Comparison of ENCODE assay signal across 8 cellular contexts in genomic region chr1:224114787-224115175, GRCh38. TPM values are rescaled to one million over a fixed set of nuclear protein-coding genes. Genes with fewer than 3 reads are reported as not detected.
DNase-seq lines count a peak whose midpoint lies in the region; ATAC-seq, FAIRE-seq and TF ChIP-seq lines count a peak whose summit lies in the region.

No MANE protein-coding gene starts in this region.

- peak overlapping the region; percentile 92 for H3K4me3 ChIP-seq in MM.1S (ENCODE audit: low read length)
- peak overlapping the region; percentile 95 for H3K4me3 ChIP-seq in mucosa of stomach (ENCODE audit: low read length)

- TF ChIP-seq CTCF in MM.1S (IDR thresholded peaks at IDR 0.05; ENCODE audit: low read length): no peak

- H4K20me1 ChIP-seq in MM.1S (ENCODE audit: insufficient read depth, low read length): peaks cover 6% of the 10 kb centered on the region; the same call in 1 of the 2 replicates

- H3K9me3 ChIP-seq in ES-I3 (ENCODE audit: control insufficient read depth, insufficient read depth, low read length) (no peaks in the 10 kb centered on the region), MM.1S (replicated peaks; ENCODE audit: insufficient read depth, low read length) (no peaks in the 10 kb centered on the region), mucosa of stomach (ENCODE audit: control insufficient read depth, low read length) (no peaks in the 10 kb centered on the region)

- H2AFZ ChIP-seq in MM.1S (ENCODE audit: low read length): peak overlapping the region; percentile 71

- H3K9me2 ChIP-seq in MM.1S (replicated peaks; ENCODE audit: insufficient read depth, low read length): no peaks in the 10 kb centered on the region

- peaks cover 66% of the 10 kb centered on the region for H3K79me2 ChIP-seq in MM.1S (ENCODE audit: low read length)

- H3K27ac ChIP-seq in MM.1S (ENCODE audit: low read length): peak overlapping the region; percentile 64; the same call in 1 of the 2 replicates

- ATAC-seq in GM21390 (IDR thresholded peaks at IDR 0.05; ENCODE audit: unreplicated experiment): no peak

- FAIRE-seq in frontal cortex (lab: Jason Lieb, UNC): no peak

- peaks cover 18% of the 10 kb centered on the region for H3F3A ChIP-seq in MM.1S (ENCODE audit: insufficient read depth, low read length)

- peak overlapping the region; percentile 75 for H3K4me2 ChIP-seq in MM.1S (ENCODE audit: low read depth, low read length)

- no peaks in the 10 kb centered on the region for H3K36me3 ChIP-seq in ES-I3 (ENCODE audit: insufficient read depth, low read length)
- no peaks in the 10 kb centered on the region for H3K36me3 ChIP-seq in MM.1S (replicated peaks; ENCODE audit: insufficient read depth, low read length)
- H3K36me3 ChIP-seq in mucosa of stomach (ENCODE audit: control insufficient read depth, insufficient read depth, low read length): no peaks in the 10 kb centered on the region

- H3K27me3 ChIP-seq in MM.1S (replicated peaks; ENCODE audit: insufficient read depth, low read length) (no peaks in the 10 kb centered on the region), mucosa of stomach (ENCODE audit: control insufficient read depth, insufficient read depth, low read length) (no peaks in the 10 kb centered on the region)

- H3K9ac ChIP-seq in ES-I3 (ENCODE audit: low read depth, low read length): peak overlapping the region; percentile 97
- peak overlapping the region; percentile 89 for H3K9ac ChIP-seq in MM.1S (ENCODE audit: low read length)
- H3K9ac ChIP-seq in mucosa of stomach (ENCODE audit: low read length): peak overlapping the region; percentile 97

- H3K4me1 ChIP-seq in ES-I3 (ENCODE audit: insufficient read depth, low read length) (no peaks in the 10 kb centered on the region), MM.1S (ENCODE audit: low read length) (peaks cover 14% of the 10 kb centered on the region; the same call in 1 of the 2 replicates), mucosa of stomach (ENCODE audit: control insufficient read depth, insufficient read depth, low read length) (peaks cover 6% of the 10 kb centered on the region)

- no peak for DNase-seq in MM.1S
- DNase-seq in dermis blood vessel endothelial cell: peak; percentile 39
- no peak for DNase-seq in NOMO-1 treated with dmso at 0.1 percent for 144 hours (lab: John Stamatoyannopoulos, UW; ENCODE audit: unreplicated experiment)
- DNase-seq in activated CD4-positive, CD25-positive, alpha-beta regulatory T cell (lab: John Stamatoyannopoulos, UW): no peak
- no peak for DNase-seq in frontal cortex (ENCODE audit: low spot score in 2 of 2)

RNA-seq across cellular contexts. Expression of gene FBXO28, which starts 0.9 kb away (rescaled TPM):
- total RNA-seq in dermis blood vessel endothelial cell: 64.5 and 82.2 TPM in 2 replicates
- total RNA-seq in frontal cortex: 51.8 TPM
